Comparison of ENCODE assay signal across 8 cellular contexts in the genomic region with DNA sequence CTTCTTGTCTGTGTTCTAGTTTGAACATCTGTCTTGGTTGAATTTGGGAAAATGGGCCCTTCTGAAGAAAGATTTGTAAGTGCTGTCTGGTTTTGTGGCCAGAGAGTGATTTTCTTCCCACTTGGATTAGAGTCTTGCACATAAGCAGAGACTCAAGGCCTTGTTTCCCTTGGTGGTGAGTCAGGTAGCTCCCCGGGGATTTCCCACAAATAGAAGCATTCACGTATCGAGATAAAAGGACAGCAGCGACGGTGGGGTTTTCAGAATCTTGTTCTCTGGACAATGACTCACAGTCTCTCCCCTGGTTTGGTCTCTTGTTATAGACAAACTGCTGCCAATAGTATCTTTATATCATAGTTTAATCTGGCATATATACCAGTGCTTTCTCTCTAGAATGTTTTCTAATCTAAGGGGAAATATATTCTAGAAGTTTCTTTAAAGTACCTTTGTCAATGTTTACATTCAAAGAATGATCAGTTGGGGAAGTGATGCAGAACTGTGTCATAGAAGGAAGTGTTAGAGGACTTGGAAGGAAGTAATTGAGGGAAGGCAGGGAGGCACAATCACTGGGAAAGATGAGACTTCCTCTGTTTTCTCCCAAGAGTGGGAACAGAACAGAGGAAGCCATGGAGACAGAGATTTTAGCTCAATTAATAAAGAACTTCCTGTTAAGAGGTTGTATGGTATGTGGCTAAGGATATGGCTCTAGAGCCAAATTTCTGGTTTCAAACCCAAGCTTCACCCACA. TPM values are rescaled to one million over a fixed set of nuclear protein-coding genes. Genes with fewer than 3 reads are reported as not detected.
DNase-seq lines count a peak whose midpoint lies in the region; ATAC-seq and TF ChIP-seq lines count a peak whose summit lies in the region.

No MANE protein-coding gene starts in this region.

- no peaks in the 10 kb centered on the region for H3K27me3 Mint-ChIP-seq in CD4-positive, alpha-beta T cell

- H3K27ac Mint-ChIP-seq in CD4-positive, alpha-beta T cell = peak overlapping the region; percentile 77

- peak; percentile 57 for ATAC-seq in CD4-positive, alpha-beta T cell (ENCODE audit: poor library complexity)
- ATAC-seq in psoas muscle (no peak), HG03469 (IDR thresholded peaks at IDR 0.05; ENCODE audit: unreplicated experiment) (no peak), HG02759 (IDR thresholded peaks at IDR 0.05; ENCODE audit: unreplicated experiment) (no peak)

- H3K4me1 Mint-ChIP-seq in CD4-positive, alpha-beta T cell (ENCODE audit: low read depth) = peaks cover 11% of the 10 kb centered on the region

- no peak overlapping the region for H3K4me3 ChIP-seq in colonic mucosa
- H3K4me3 ChIP-seq in psoas muscle = no peak overlapping the region

- in situ Hi-C loops in SK-MEL-5 (cut with HindIII; ENCODE audit: low pct_unique_long_range_greater_than_20kb, low sequenced_read_pairs) = no loop called here

- peaks cover 5% of the 10 kb centered on the region for H3K4me1 ChIP-seq in colonic mucosa
- H3K4me1 ChIP-seq in psoas muscle = peaks cover 7% of the 10 kb centered on the region

- no peak overlapping the region for H3K27ac ChIP-seq in CD4-positive, alpha-beta T cell (ENCODE audit: low read depth, low read length)
- H3K27ac ChIP-seq in colonic mucosa = peak overlapping the region; percentile 26
- H3K27ac ChIP-seq in psoas muscle = peak overlapping the region; percentile 1

- DNase-seq in CD4-positive, alpha-beta T cell = peak in 4 of 10 experiments; percentile 5 to 52 (median 26)
- DNase-seq in SK-MEL-5 (ENCODE audit: low read depth, low spot score) (peak; percentile 72), colonic mucosa (no peak), psoas muscle (peak; percentile 41 to 58), GM19240 (ENCODE audit: insufficient read length, low spot score) (no peak), OCI-M2 (lab: John Stamatoyannopoulos, UW; ENCODE audit: unreplicated experiment) (no peak)

- H3K9me3 Mint-ChIP-seq in CD4-positive, alpha-beta T cell = no peaks in the 10 kb centered on the region

- 53 to 72% (median 59%) methylated on average over 5 of the region's 5 CpGs for WGBS in psoas muscle, 3 donors

- no peak overlapping the region for H3K4me3 Mint-ChIP-seq in CD4-positive, alpha-beta T cell

- no peak overlapping the region for H3K9ac ChIP-seq in colonic mucosa (ENCODE audit: low read depth in 2 of 2, low read length in 2 of 2)

- H3K36me3 ChIP-seq in colonic mucosa = no peaks in the 10 kb centered on the region
- H3K36me3 ChIP-seq in psoas muscle (ENCODE audit: insufficient read depth in 1 of 2, low read depth in 1 of 2) = peaks cover 0 to 63% of the 10 kb centered on the region in 2 donors

- H3K36me3 Mint-ChIP-seq in CD4-positive, alpha-beta T cell (ENCODE audit: low read depth) = peaks cover 81% of the 10 kb centered on the region

- CTCF ChIA-PET in CD4-positive, alpha-beta T cell (lab: Charles Lee) = interaction anchor here (0.7 to 1.3 kb wide), 2 partner anchors 35 to 36 kb away, joined by 4 read pairs; no protein-coding TSS in a partner anchor

- intact Hi-C loops in CD4-positive, alpha-beta T cell (cut with DNase I, micrococcal nuclease) = loop anchor here in 1 of 2 experiments (5.0 kb wide), 1 partner anchor 187 kb away; no protein-coding TSS in a partner anchor
- intact Hi-C loops in colonic mucosa (cut with DNase I) (loop anchor here (10.0 kb wide), 1 partner anchor 235 kb away; no protein-coding TSS in a partner anchor), psoas muscle (cut with DNase I) (no loop called here)

- no peak for TF ChIP-seq CTCF in CD4-positive, alpha-beta T cell (IDR thresholded peaks at IDR 0.05)
- TF ChIP-seq CTCF in colonic mucosa (IDR thresholded peaks at IDR 0.05) (no peak), psoas muscle (IDR thresholded peaks at IDR 0.05) (no peak)

- POLR2A ChIA-PET in CD4-positive, alpha-beta T cell (lab: Charles Lee) = interaction anchor here (1.7 kb wide), 1 partner anchor 18 kb away, joined by 7 read pairs; the partner anchor contains the start of gene POLA2

- no peaks in the 10 kb centered on the region for H3K27me3 ChIP-seq in CD4-positive, alpha-beta T cell (ENCODE audit: control insufficient read depth, insufficient read depth, low read length)
- H3K27me3 ChIP-seq in colonic mucosa = no peaks in the 10 kb centered on the region
- no peaks in the 10 kb centered on the region for H3K27me3 ChIP-seq in psoas muscle (ENCODE audit: insufficient read depth in 3 of 3, low read length in 2 of 3)

- H3K9me3 ChIP-seq in CD4-positive, alpha-beta T cell (ENCODE audit: control insufficient read depth, low read length) = no peaks in the 10 kb centered on the region
- H3K9me3 ChIP-seq in colonic mucosa (no peaks in the 10 kb centered on the region), psoas muscle (no peaks in the 10 kb centered on the region)

RNA-seq across cellular contexts. Expression of gene POLA2, which starts 18.1 kb away (rescaled TPM):
- 10 to 100 TPM in 1 of 2 experiments, 1 to 10 TPM in 1; 9.6 to 10.6 TPM for total RNA-seq in CD4-positive, alpha-beta T cell
- 5.1 and 19.5 TPM in 2 replicates for total RNA-seq in SK-MEL-5 (2014; rRNA removed; shearing (Covaris generic))
- 18.1 and 22.0 TPM in 2 replicates for polyA plus RNA-seq in SK-MEL-5 (2015; cell fraction: cytosol; rRNA removed)
- polyA plus RNA-seq in SK-MEL-5 (2015; cell fraction: nucleus; rRNA removed) = 18.9 and 29.5 TPM in 2 replicates
- total RNA-seq in colonic mucosa (10 to 100 TPM in 1 of 2 donors, 1 to 10 TPM in 1; 5.9 to 28.0 TPM), psoas muscle (1 to 10 TPM; 1.7 to 3.4 (median 3.0) TPM)
- polyA plus RNA-seq in psoas muscle = 1 to 10 TPM; 2.1 to 5.8 (median 4.3) TPM

RNA-seq across cellular contexts. Expression of gene CDC42EP2, which starts 34.8 kb away (rescaled TPM):
- under 1 TPM in 1 of 2 experiments, not detected in 1; 0.96 TPM for total RNA-seq in CD4-positive, alpha-beta T cell
- total RNA-seq in SK-MEL-5 (2014; rRNA removed; shearing (Covaris generic)) = 0.42 and 1.2 TPM in 2 replicates
- 1.6 and 3.7 TPM in 2 replicates for polyA plus RNA-seq in SK-MEL-5 (2015; cell fraction: cytosol; rRNA removed)
- polyA plus RNA-seq in SK-MEL-5 (2015; cell fraction: nucleus; rRNA removed) = 3.4 TPM in 1 of 2 replicates, not detected in the other
- total RNA-seq in colonic mucosa = 10 to 100 TPM in 1 of 2 donors, 1 to 10 TPM in 1; 7.8 to 28.3 TPM
- total RNA-seq in psoas muscle = 1 to 10 TPM; 4.9 to 7.3 (median 6.8) TPM
- polyA plus RNA-seq in psoas muscle = 1 to 10 TPM; 2.7 to 5.9 (median 3.3) TPM

RNA-seq across cellular contexts. Expression of gene DPF2, which starts 53.8 kb away (rescaled TPM):
- 10 to 100 TPM; 50.3 to 60.1 TPM for total RNA-seq in CD4-positive, alpha-beta T cell
- total RNA-seq in SK-MEL-5 (2014; rRNA removed; shearing (Covaris generic)) = 21.6 and 22.9 TPM in 2 replicates
- polyA plus RNA-seq in SK-MEL-5 (2015; cell fraction: cytosol; rRNA removed) = 34.5 and 36.2 TPM in 2 replicates
- 45.1 and 46.2 TPM in 2 replicates for polyA plus RNA-seq in SK-MEL-5 (2015; cell fraction: nucleus; rRNA removed)
- total RNA-seq in colonic mucosa (10 to 100 TPM; 35.0 to 48.0 TPM), psoas muscle (10 to 100 TPM; 26.5 to 43.8 (median 40.6) TPM)
- 10 to 100 TPM; 24.8 to 39.2 (median 29.7) TPM for polyA plus RNA-seq in psoas muscle

Comparison
In these comparisons a context has a peak if more than half of its experiments do, and no peak if none do; other contexts are left out.
1. DNase-seq: peak in SK-MEL-5 (single experiment) and psoas muscle (2 of 2); none in colonic mucosa (single experiment), GM19240 (single experiment) and OCI-M2 (single experiment).